ENCODE assay signal across 21 cellular contexts in genomic region chr1:7845761-7846160, GRCh38. TPM values are rescaled to one million over a fixed set of nuclear protein-coding genes. Genes with fewer than 3 reads are reported as not detected.
DNase-seq lines count a peak whose midpoint lies in the region; ATAC-seq and TF ChIP-seq lines count a peak whose summit lies in the region.
"Had no signal": no experiment of that assay in that cellular context is flagged by ENCODE, and none has a peak within 500 bp of the region (broad histone marks: within the 10 kb centered on the region; RNA-seq: fewer than 3 reads in every experiment).

No MANE protein-coding gene starts in this region.

- H3K4me3 ChIP-seq in heart right ventricle (no peak overlapping the region), adipocyte (ENCODE audit: low read length) (no peak overlapping the region), fibroblast of pulmonary artery (replicated peaks; ENCODE audit: low read depth, low read length) (no peak overlapping the region), lower lobe of right lung (no peak overlapping the region)
- H3K4me3 ChIP-seq: SJSA1 had no signal

- ATAC-seq in left cardiac atrium = peak; percentile 50 to 72
- no peak for ATAC-seq in heart right ventricle
- ATAC-seq in lower lobe of right lung = no peak

- H3K9me3 ChIP-seq in heart right ventricle (no peaks in the 10 kb centered on the region), adipocyte (ENCODE audit: control insufficient read depth, low read length) (no peaks in the 10 kb centered on the region), lower lobe of right lung (no peaks in the 10 kb centered on the region)
- H3K9me3 ChIP-seq: SJSA1 had no signal

- no peak overlapping the region for H3K9ac ChIP-seq in adipocyte (ENCODE audit: low read length)

- intact Hi-C loops in left cardiac atrium (cut with DNase I) = no loop called here
- intact Hi-C loops in heart right ventricle (cut with DNase I) = no loop called here
- intact Hi-C loops in lower lobe of right lung (cut with DNase I) = no loop called here

- POLR2A ChIA-PET in RWPE1 (lab: Yijun Ruan, JAX; ENCODE audit: low non-redundant PET) = no interaction called here

- no peak overlapping the region for H3K27ac Mint-ChIP-seq in type B pancreatic cell
- H3K27ac Mint-ChIP-seq: CD14-positive monocyte had no signal

- TF ChIP-seq CTCF in heart right ventricle (IDR thresholded peaks at IDR 0.05) (no peak), fibroblast of pulmonary artery (IDR thresholded peaks at IDR 0.05; ENCODE audit: low read length, missing control alignments) (no peak), lower lobe of right lung (IDR thresholded peaks at IDR 0.05) (no peak), RWPE1 (conservative IDR thresholded peaks at IDR 0.05; ENCODE audit: low read depth) (no peak), type B pancreatic cell (conservative IDR thresholded peaks at IDR 0.05) (no peak)

- no peaks in the 10 kb centered on the region for H3K9me3 Mint-ChIP-seq in type B pancreatic cell

- peaks cover 2% of the 10 kb centered on the region for H3K36me3 Mint-ChIP-seq in type B pancreatic cell

- CTCF ChIA-PET in RWPE1 (lab: Yijun Ruan, JAX) = interaction anchor here (0.6 kb wide), 1 partner anchor 42 kb away, joined by 3 read pairs; no protein-coding TSS in a partner anchor

- DNase-seq in left cardiac atrium (no peak), heart right ventricle (no peak), adipocyte (ENCODE audit: low read depth) (peak; percentile 4), fibroblast of pulmonary artery (ENCODE audit: low read depth) (peak; percentile 46), lower lobe of right lung (no peak), foreskin melanocyte (no peak), RWPE1 (ENCODE audit: low spot score) (no peak), type B pancreatic cell (ENCODE audit: extremely low spot score, unreplicated experiment) (no peak)
- DNase-seq: COR-L47; DMS53; Kasumi-1; MV-4-11; NCI-H1436; NCI-H2029 treated with DMSO at 0.1 percent for 48 hours; NCI-H526 treated with DMSO at 0.1 percent for 48 hours; NK-92 treated with Interleukin-12 subunit alpha and Interleukin-12 subunit beta, amount 100 ng/mL, for 24 hours; OCI-M1; SW 1271 had no signal

- no peaks in the 10 kb centered on the region for H3K27me3 ChIP-seq in heart right ventricle
- H3K27me3 ChIP-seq in adipocyte (replicated peaks; ENCODE audit: control insufficient read depth, insufficient read depth, low read length) = no peaks in the 10 kb centered on the region
- no peaks in the 10 kb centered on the region for H3K27me3 ChIP-seq in lower lobe of right lung (ENCODE audit: low read depth)
- H3K27me3 ChIP-seq: SJSA1 had no signal

- H3K4me1 Mint-ChIP-seq in type B pancreatic cell (ENCODE audit: unreplicated experiment) = no peaks in the 10 kb centered on the region
- H3K4me1 Mint-ChIP-seq: CD14-positive monocyte had no signal

- H3K36me3 ChIP-seq in heart right ventricle (peaks cover 0 to 59% (median 29%) of the 10 kb centered on the region in 9 donors), adipocyte (ENCODE audit: control insufficient read depth, insufficient read depth, low read length, severe bottlenecking) (peaks cover 26% of the 10 kb centered on the region), lower lobe of right lung (peaks cover 45% of the 10 kb centered on the region)

- no peak overlapping the region for H3K27ac ChIP-seq in heart right ventricle
- H3K27ac ChIP-seq in lower lobe of right lung = no peak overlapping the region
- H3K27ac ChIP-seq in RWPE1 = no peak overlapping the region
- H3K27ac ChIP-seq: 22Rv1, SJSA1 had no signal

- WGBS in heart right ventricle, 2 donors = 67 to 79% methylated on average over 2 of the region's 2 CpGs

- H3K27me3 Mint-ChIP-seq in type B pancreatic cell = peaks cover 3% of the 10 kb centered on the region

- H3K4me3 Mint-ChIP-seq in type B pancreatic cell = no peak overlapping the region
- H3K4me3 Mint-ChIP-seq: CD14-positive monocyte had no signal

- H3K4me1 ChIP-seq in heart right ventricle = no peaks in the 10 kb centered on the region
- peaks cover 10% of the 10 kb centered on the region for H3K4me1 ChIP-seq in adipocyte (ENCODE audit: control insufficient read depth, insufficient read depth, low read length)
- no peaks in the 10 kb centered on the region for H3K4me1 ChIP-seq in lower lobe of right lung

RNA-seq across cellular contexts. Expression of gene UTS2, which starts 7.1 kb away (rescaled TPM):
- total RNA-seq in left cardiac atrium = not detected
- total RNA-seq in heart right ventricle = under 1 TPM in 1 of 10 donors, not detected in 9; 0.16 TPM
- polyA plus RNA-seq in heart right ventricle = not detected
- not detected for total RNA-seq in lower lobe of right lung
- not detected in 2 replicates for total RNA-seq in type B pancreatic cell (ENCODE audit: low replicate concordance)
- total RNA-seq: SJSA1 had no signal

Comparison
In these comparisons a context has a peak if more than half of its experiments do, and no peak if none do; other contexts are left out.
1. ATAC-seq: peak in left cardiac atrium (2 of 2); none in heart right ventricle (0 of 8) and lower lobe of right lung (0 of 2).
2. DNase-seq: peak in adipocyte (single experiment) and fibroblast of pulmonary artery (single experiment); none in left cardiac atrium (single experiment), heart right ventricle (0 of 2), lower lobe of right lung (single experiment), foreskin melanocyte (single experiment), RWPE1 (single experiment) and type B pancreatic cell (single experiment).